In the genomic region with DNA sequence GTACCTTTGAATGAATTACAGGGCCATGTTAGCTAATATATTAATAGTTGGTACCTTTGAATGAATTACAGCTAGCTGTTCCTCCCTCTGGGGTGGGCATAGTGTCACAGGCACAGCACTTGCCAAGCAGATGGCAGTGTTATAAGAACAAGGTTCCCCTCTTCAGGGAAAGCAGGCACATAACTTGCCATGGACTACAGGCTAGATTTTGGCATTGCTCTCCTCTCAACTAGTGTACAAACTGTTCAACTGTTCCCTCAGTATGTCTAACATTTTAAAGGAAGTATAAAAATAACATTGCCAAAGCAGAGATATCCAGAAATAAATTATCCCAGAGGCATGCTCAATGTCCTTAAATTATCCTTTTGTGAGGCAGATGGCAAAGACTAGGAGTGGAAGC, we compare ENCODE assay signal across 23 cellular contexts. TPM values are rescaled to one million over a fixed set of nuclear protein-coding genes. Genes with fewer than 3 reads are reported as not detected.
A peak's percentile ranks its signal among the peaks of the same experiment; 100 is the strongest.
DNase-seq lines count a peak whose midpoint lies in the region; ATAC-seq, FAIRE-seq and TF ChIP-seq lines count a peak whose summit lies in the region.
"Had no signal": no experiment of that assay in that cellular context is flagged by ENCODE, and none has a peak within 500 bp of the region (broad histone marks: within the 10 kb centered on the region; RNA-seq: fewer than 3 reads in every experiment).

No MANE protein-coding gene starts in this region.

- intact Hi-C loops in left ventricle myocardium inferior (cut with micrococcal nuclease) (no loop called here), prostate gland (cut with DNase I) (no loop called here)

- TF ChIP-seq CTCF in left ventricle myocardium inferior (IDR thresholded peaks at IDR 0.05; ENCODE audit: borderline replicate concordance) (peak; percentile 11), prostate gland (IDR thresholded peaks at IDR 0.05) (no peak)

- TF ChIP-seq POLR2A in H54 (IDR thresholded peaks at IDR 0.05; ENCODE audit: low read depth, low read length), result no peak
- TF ChIP-seq POLR2A in prostate gland (IDR thresholded peaks at IDR 0.05), result no peak

- H3K4me3 ChIP-seq in left ventricle myocardium inferior, result no peak overlapping the region
- H3K4me3 ChIP-seq in prostate gland, result no peak overlapping the region
- H3K4me3 ChIP-seq: A549, GM23338, SJCRH30 had no signal

- peaks cover 56% of the 10 kb centered on the region for H3K4me1 ChIP-seq in left ventricle myocardium inferior
- no peaks in the 10 kb centered on the region for H3K4me1 ChIP-seq in prostate gland (replicated peaks)
- H3K4me1 ChIP-seq: A549, SJCRH30 had no signal

- H3K27ac ChIP-seq in left ventricle myocardium inferior (replicated peaks) (peak overlapping the region; percentile 86), prostate gland (no peak overlapping the region)
- H3K27ac ChIP-seq: A549, SJCRH30 had no signal

- DNase-seq in H54 (ENCODE audit: insufficient read length, low spot score) (no peak), cerebellar cortex (ENCODE audit: low spot score) (peak; percentile 43), left ventricle myocardium inferior (peak; percentile 26), occipital lobe (lab: John Stamatoyannopoulos, UW) (peak; percentile 8), NCI-H1092 (lab: John Stamatoyannopoulos, UW) (no peak), NCI-H524 treated with DMSO at 0.1 percent for 48 hours (lab: John Stamatoyannopoulos, UW) (no peak), prostate gland (ENCODE audit: low spot score) (no peak)
- DNase-seq: BE2C, DMS79, HCEC 1CT, KG1, NCI-H1092 treated with DMSO at 0.1 percent for 48 hours, NCI-H146, NCI-H2029 treated with DMSO at 0.1 percent for 48 hours, NCI-H345, NCI-H82, SJCRH30 had no signal

- H3K36me3 ChIP-seq in left ventricle myocardium inferior, result peaks cover 13% of the 10 kb centered on the region
- no peaks in the 10 kb centered on the region for H3K36me3 ChIP-seq in prostate gland

- H3K27me3 ChIP-seq in left ventricle myocardium inferior (ENCODE audit: low read depth), result no peaks in the 10 kb centered on the region
- H3K27me3 ChIP-seq in prostate gland (replicated peaks; ENCODE audit: insufficient read depth), result no peaks in the 10 kb centered on the region
- H3K27me3 ChIP-seq: BE2C, SJCRH30 had no signal

- ATAC-seq in GM21515 (IDR thresholded peaks at IDR 0.05; ENCODE audit: unreplicated experiment), result no peak
- ATAC-seq: A549, GM23338, Panc1 had no signal

- peak; percentile 53 for FAIRE-seq in H54 (lab: Jason Lieb, UNC)
- FAIRE-seq: A549, D721Med, HTR-8/SVneo had no signal

- H3K9me3 ChIP-seq in left ventricle myocardium inferior (replicated peaks) (no peaks in the 10 kb centered on the region), prostate gland (no peaks in the 10 kb centered on the region)
- H3K9me3 ChIP-seq: A549, BE2C, SJCRH30 had no signal

RNA-seq across cellular contexts. Expression of a gene that starts 33.7 kb away (rescaled TPM):
- 18.4 TPM for total RNA-seq in left ventricle myocardium inferior
- 8.9 TPM for total RNA-seq in occipital lobe
- 1 to 10 TPM; 6.0 to 6.7 TPM for total RNA-seq in prostate gland

RNA-seq across cellular contexts. Expression of a gene that starts 34.0 kb away (rescaled TPM):
- 21.4 TPM for total RNA-seq in left ventricle myocardium inferior
- total RNA-seq in occipital lobe, result 52.7 TPM
- 10 to 100 TPM; 18.4 to 30.3 TPM for total RNA-seq in prostate gland

RNA-seq across cellular contexts. Expression of a gene that starts 45.4 kb away (rescaled TPM):
- total RNA-seq in left ventricle myocardium inferior (78.2 TPM), occipital lobe (14.0 TPM), prostate gland (10 to 100 TPM; 20.2 to 74.6 TPM)

Comparison
In these comparisons a context has a peak if more than half of its experiments do, and no peak if none do; other contexts are left out.
1. DNase-seq: peak in cerebellar cortex (single experiment), left ventricle myocardium inferior (single experiment) and occipital lobe (single experiment); none in H54 (single experiment), NCI-H1092 (single experiment), NCI-H524 treated with DMSO at 0.1 percent for 48 hours (single experiment) and prostate gland (single experiment).